In the genomic region with DNA sequence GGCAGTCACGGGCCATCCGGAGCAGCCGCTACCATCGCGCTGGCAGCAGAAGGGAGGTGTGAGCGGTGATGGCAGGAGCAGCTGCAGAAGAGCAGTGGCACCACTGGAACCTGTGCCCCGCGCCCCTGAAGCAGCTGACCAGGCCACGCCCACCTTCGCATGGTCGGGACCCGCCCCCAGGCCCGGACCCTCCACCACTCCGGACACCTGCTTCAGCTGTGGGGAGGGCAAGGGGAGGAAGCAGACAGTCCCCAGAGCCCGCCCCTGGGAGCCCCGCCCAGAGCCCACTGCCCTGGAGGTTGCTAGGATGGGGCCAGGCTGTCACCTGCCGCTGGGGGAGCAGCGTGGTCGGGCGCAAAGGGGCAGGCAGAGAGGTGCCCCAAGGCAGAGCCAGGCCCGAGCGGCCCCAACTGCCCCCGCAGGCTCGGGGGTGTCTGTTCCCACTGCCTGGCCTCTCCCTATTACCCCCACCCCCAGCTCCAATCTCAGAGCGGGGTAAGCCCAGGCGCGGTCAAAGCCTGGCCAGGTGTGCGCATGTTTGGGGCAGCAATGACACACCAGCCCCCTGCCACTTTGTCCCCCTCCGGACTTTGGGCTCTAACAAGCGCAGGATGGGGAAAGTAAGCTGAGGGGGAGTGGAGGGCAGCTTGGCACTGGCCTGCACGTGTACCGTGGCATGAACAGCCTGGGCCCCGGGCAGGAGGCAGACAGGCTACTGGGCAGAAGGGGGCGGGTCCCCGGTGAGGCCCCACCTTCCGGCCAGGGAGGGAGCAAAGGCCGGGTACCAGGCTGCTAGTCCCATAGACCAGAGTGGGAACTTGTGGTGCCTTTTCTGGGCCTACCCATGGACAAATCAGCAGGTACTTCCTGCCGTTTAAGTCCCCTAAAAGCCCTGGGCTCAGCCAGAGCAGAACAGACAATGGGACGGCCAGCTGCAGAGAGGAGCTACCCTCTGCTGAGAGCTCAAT, we compare ENCODE assay signal across 13 cellular contexts. TPM values are rescaled to one million over a fixed set of nuclear protein-coding genes. Genes with fewer than 3 reads are reported as not detected.
DNase-seq lines count a peak whose midpoint lies in the region; ATAC-seq and TF ChIP-seq lines count a peak whose summit lies in the region.
"Had no signal": no experiment of that assay in that cellular context is flagged by ENCODE, and none has a peak within 500 bp of the region (broad histone marks: within the 10 kb centered on the region; RNA-seq: fewer than 3 reads in every experiment).

No MANE protein-coding gene starts in this region.

- H3K4me2 ChIP-seq in mesenchymal stem cell (ENCODE audit: low read length, poor library complexity, severe bottlenecking) = peak overlapping the region; percentile 23

- no peak overlapping the region for H3K14ac ChIP-seq in mesenchymal stem cell (ENCODE audit: low read length in 2 of 2)

- peak overlapping the region; percentile 50 for H4K91ac ChIP-seq in mesenchymal stem cell (ENCODE audit: low read length)

- H3K27ac ChIP-seq in heart left ventricle (no peak overlapping the region), mesenchymal stem cell (ENCODE audit: low read length, poor library complexity, severe bottlenecking) (no peak overlapping the region), stomach (no peak overlapping the region)

- no peak overlapping the region for H3K18ac ChIP-seq in mesenchymal stem cell (ENCODE audit: low read depth in 1 of 2, low read length in 2 of 2)

- H2AK5ac ChIP-seq in mesenchymal stem cell (ENCODE audit: low read length, severe bottlenecking) = no peak overlapping the region

- TF ChIP-seq CTCF in heart left ventricle (IDR thresholded peaks at IDR 0.05) (no peak), stomach (IDR thresholded peaks at IDR 0.05) (no peak)

- peak overlapping the region in 1 of 2 experiments; percentile 23 for H2BK12ac ChIP-seq in mesenchymal stem cell (ENCODE audit: low read length in 2 of 2)

- H2BK5ac ChIP-seq in mesenchymal stem cell (ENCODE audit: low read depth, low read length, poor library complexity, severe bottlenecking) = no peak overlapping the region

- intact Hi-C loops in heart left ventricle (cut with DNase I) (no loop called here), stomach (cut with DNase I; ENCODE audit: low total_unique reads) (no loop called here)

- H3K4me1 ChIP-seq in heart left ventricle = no peaks in the 10 kb centered on the region
- H3K4me1 ChIP-seq in mesenchymal stem cell (ENCODE audit: control insufficient read depth, insufficient read depth, low read depth, low read length) = peaks cover 11% of the 10 kb centered on the region
- peaks cover 0 to 12% (median 10%) of the 10 kb centered on the region in 4 donors for H3K4me1 ChIP-seq in stomach
- H3K4me1 ChIP-seq: Caco-2 had no signal

- H3K9ac ChIP-seq in mesenchymal stem cell (ENCODE audit: low read length) = no peak overlapping the region

- H3K4me3 ChIP-seq in heart left ventricle = no peak overlapping the region
- no peak overlapping the region for H3K4me3 ChIP-seq in mesenchymal stem cell (ENCODE audit: insufficient read depth in 1 of 2, low read depth in 1 of 2, low read length in 2 of 2)
- H3K4me3 ChIP-seq in stomach = peak overlapping the region in 1 of 4 donors; percentile 26
- H3K4me3 ChIP-seq: lung had no signal

- H4K8ac ChIP-seq in mesenchymal stem cell (ENCODE audit: low read length) = peak overlapping the region; percentile 85

- peaks cover 0 to 38% (median 27%) of the 10 kb centered on the region in 9 donors for H3K36me3 ChIP-seq in heart left ventricle
- H3K36me3 ChIP-seq in mesenchymal stem cell (ENCODE audit: control insufficient read depth in 1 of 2, insufficient read depth in 2 of 2, low read depth in 1 of 2, low read length in 2 of 2) = peaks cover 19 to 30% of the 10 kb centered on the region in 2 experiments
- peaks cover 3 to 49% (median 27%) of the 10 kb centered on the region in 4 donors for H3K36me3 ChIP-seq in stomach

- no peak overlapping the region for H2BK15ac ChIP-seq in mesenchymal stem cell (ENCODE audit: low read depth, poor library complexity, severe bottlenecking)

- no peak overlapping the region for H2AFZ ChIP-seq in mesenchymal stem cell (ENCODE audit: low read depth, low read length)

- H3K4ac ChIP-seq in mesenchymal stem cell (ENCODE audit: low read depth in 1 of 2, low read length in 2 of 2) = no peak overlapping the region

- peaks cover 16% of the 10 kb centered on the region for H3K79me1 ChIP-seq in mesenchymal stem cell (replicated peaks; ENCODE audit: low read length, poor library complexity, severe bottlenecking)

- no peak for TF ChIP-seq EP300 in stomach (IDR thresholded peaks at IDR 0.05)

- no peak overlapping the region for H3K23ac ChIP-seq in mesenchymal stem cell (ENCODE audit: low read length in 2 of 2)

- no peak for TF ChIP-seq POLR2A in heart left ventricle (IDR thresholded peaks at IDR 0.05)
- TF ChIP-seq POLR2A in stomach (IDR thresholded peaks at IDR 0.05) = no peak

- H3K27me3 ChIP-seq in heart left ventricle (no peaks in the 10 kb centered on the region), mesenchymal stem cell (ENCODE audit: control insufficient read depth in 1 of 2, insufficient read depth in 1 of 2, low read length in 2 of 2) (no peaks in the 10 kb centered on the region), stomach (no peaks in the 10 kb centered on the region)

- peak in 3 of 4 donors; percentile 28 to 75 (median 62) for ATAC-seq in heart left ventricle
- no peak for ATAC-seq in GM18907 (IDR thresholded peaks at IDR 0.05; ENCODE audit: unreplicated experiment)

- H3K9me3 ChIP-seq in heart left ventricle (peaks cover 0 to 6% (median 0%) of the 10 kb centered on the region in 12 donors), mesenchymal stem cell (ENCODE audit: control insufficient read depth, low read length) (peaks cover 5% of the 10 kb centered on the region), stomach (no peaks in the 10 kb centered on the region)
- H3K9me3 ChIP-seq: Caco-2 had no signal

- no peak overlapping the region for H2BK120ac ChIP-seq in mesenchymal stem cell (ENCODE audit: low read depth, low read length)

- DNase-seq in NCI-H69 (lab: John Stamatoyannopoulos, UW) = peak; percentile 81
- DNase-seq in heart left ventricle = no peak
- DNase-seq in mesenchymal stem cell = no peak
- peak; percentile 49 for DNase-seq in stomach
- no peak for DNase-seq in SIG-M5 (lab: John Stamatoyannopoulos, UW)
- no peak for DNase-seq in stimulated activated CD4-positive, alpha-beta T cell treated with anti-CD3 and anti-CD28 coated beads, Interleukin-2, amount 100 ng/mL, for 48 hours
- DNase-seq: activated T-cell treated with anti-CD3 and anti-CD28 coated beads, Interleukin-2, amount 50 U/mL, for 1 hour; Caco-2; NCI-H1417 treated with DMSO at 0.1 percent for 48 hours; NK-92 treated with Interleukin-12 subunit alpha and Interleukin-12 subunit beta, amount 100 ng/mL, for 24 hours; stimulated activated CD4-positive, alpha-beta T cell treated with anti-CD3 and anti-CD28 coated beads, Interleukin-4, amount 100 ng/mL, for 24 hours had no signal

- WGBS in heart left ventricle, 4 donors = 46 to 62% (median 58%) methylated on average over 27 to 39 of the region's 39 CpGs
- WGBS in mesenchymal stem cell = 51% methylated on average over 36 of the region's 39 CpGs
- WGBS in stomach, 5 donors = 34 to 47% (median 38%) methylated on average over 29 to 39 of the region's 39 CpGs

RNA-seq across cellular contexts. Expression of a gene that starts 8.7 kb away (rescaled TPM):
- total RNA-seq in heart left ventricle = 100 to 1,000 TPM in 2 of 9 donors, 10 to 100 TPM in 7; 72.4 to 176 (median 80.2) TPM
- 100 to 1,000 TPM in 1 of 2 donors, 10 to 100 TPM in 1; 48.6 to 161 TPM for polyA plus RNA-seq in heart left ventricle
- 153 TPM for polyA plus RNA-seq in mesenchymal stem cell (2013, experiment 1 of 2)
- polyA plus RNA-seq in mesenchymal stem cell (2013, experiment 2 of 2) = 151 TPM
- 100 to 1,000 TPM in 1 of 5 donors, 10 to 100 TPM in 2, 1 to 10 TPM in 1, under 1 TPM in 1; 0.58 to 332 (median 57.5) TPM for total RNA-seq in stomach
- 100 to 1,000 TPM; 108 to 148 (median 118) TPM for polyA plus RNA-seq in stomach

RNA-seq across cellular contexts. Expression of a gene that starts 9.0 kb away (rescaled TPM):
- total RNA-seq in heart left ventricle (10 to 100 TPM; 22.6 to 38.7 (median 28.3) TPM), stomach (10 to 100 TPM in 4 of 5 donors, 1 to 10 TPM in 1; 9.4 to 81.9 (median 23.5) TPM)
- polyA plus RNA-seq in heart left ventricle (10 to 100 TPM; 21.7 to 39.0 TPM), stomach (10 to 100 TPM; 19.9 to 29.8 (median 24.7) TPM)
- 82.3 TPM for polyA plus RNA-seq in mesenchymal stem cell (2013, experiment 1 of 2)
- 82.1 TPM for polyA plus RNA-seq in mesenchymal stem cell (2013, experiment 2 of 2)

RNA-seq across cellular contexts. Expression of a gene that starts 28.8 kb away (rescaled TPM):
- total RNA-seq in heart left ventricle (10 to 100 TPM; 23.6 to 47.4 (median 29.4) TPM), stomach (100 to 1,000 TPM in 1 of 5 donors, 10 to 100 TPM in 3, 1 to 10 TPM in 1; 5.8 to 114 (median 88.9) TPM)
- polyA plus RNA-seq in heart left ventricle (10 to 100 TPM; 25.4 to 85.3 TPM), stomach (10 to 100 TPM; 37.9 to 69.1 (median 55.3) TPM)
- 92.6 TPM for polyA plus RNA-seq in mesenchymal stem cell (2013, experiment 1 of 2)
- 94.1 TPM for polyA plus RNA-seq in mesenchymal stem cell (2013, experiment 2 of 2)

RNA-seq across cellular contexts. Expression of a gene that starts 28.9 kb away (rescaled TPM):
- 10 to 100 TPM; 33.8 to 61.7 (median 49.5) TPM for total RNA-seq in heart left ventricle
- 10 to 100 TPM in 1 of 2 donors, 1 to 10 TPM in 1; 8.5 to 17.6 TPM for polyA plus RNA-seq in heart left ventricle
- polyA plus RNA-seq in mesenchymal stem cell (2013, experiment 1 of 2) = 28.8 TPM
- polyA plus RNA-seq in mesenchymal stem cell (2013, experiment 2 of 2) = 26.4 TPM
- 100 to 1,000 TPM in 3 of 5 donors, 10 to 100 TPM in 2; 55.0 to 130 (median 105) TPM for total RNA-seq in stomach
- 1 to 10 TPM; 6.0 to 8.4 (median 7.8) TPM for polyA plus RNA-seq in stomach

RNA-seq across cellular contexts. Expression of a gene that starts 56.1 kb away (rescaled TPM):
- 10 to 100 TPM; 13.1 to 21.5 (median 15.2) TPM for total RNA-seq in heart left ventricle
- polyA plus RNA-seq in heart left ventricle = 10 to 100 TPM in 1 of 2 donors, 1 to 10 TPM in 1; 2.7 to 11.0 TPM
- 6.9 TPM for polyA plus RNA-seq in mesenchymal stem cell (2013, experiment 1 of 2)
- polyA plus RNA-seq in mesenchymal stem cell (2013, experiment 2 of 2) = 6.8 TPM
- total RNA-seq in stomach = 10 to 100 TPM in 4 of 5 donors, 1 to 10 TPM in 1; 7.1 to 30.7 (median 24.2) TPM
- 1 to 10 TPM; 4.3 to 8.2 (median 6.3) TPM for polyA plus RNA-seq in stomach

Comparison
In these comparisons a context has a peak if more than half of its experiments do, and no peak if none do; other contexts are left out.
1. DNase-seq: peak in NCI-H69 (single experiment) and stomach (single experiment); none in heart left ventricle (0 of 5), mesenchymal stem cell (single experiment), SIG-M5 (single experiment) and stimulated activated CD4-positive, alpha-beta T cell treated with anti-CD3 and anti-CD28 coated beads, Interleukin-2, amount 100 ng/mL, for 48 hours (0 of 2).